Comparison of ENCODE assay signal across 10 cellular contexts in genomic region chr20:50928469-50928868, GRCh38. TPM values are rescaled to one million over a fixed set of nuclear protein-coding genes. Genes with fewer than 3 reads are reported as not detected.
DNase-seq lines count a peak whose midpoint lies in the region; TF ChIP-seq lines count a peak whose summit lies in the region.
"Had no signal": no experiment of that assay in that cellular context is flagged by ENCODE, and none has a peak within 500 bp of the region (broad histone marks: within the 10 kb centered on the region; RNA-seq: fewer than 3 reads in every experiment).

No MANE protein-coding gene starts in this region.

- peaks cover 55% of the 10 kb centered on the region for H3K4me1 Mint-ChIP-seq in neural crest cell

- H4K20me1 ChIP-seq in Loucy (ENCODE audit: insufficient read depth, low read length, poor library complexity, severe bottlenecking) = peaks cover 64% of the 10 kb centered on the region

- H3K4me3 ChIP-seq in Loucy (ENCODE audit: low read length, poor library complexity, severe bottlenecking) (peak overlapping the region; percentile 83), choroid plexus epithelial cell (ENCODE audit: low read depth, low read length) (peak overlapping the region; percentile 84), tibial artery (peak overlapping the region in 1 of 2 donors; percentile 68)

- peak; percentile 35 for DNase-seq in ELF-1 (ENCODE audit: low read depth, low spot score)
- DNase-seq in choroid plexus epithelial cell (ENCODE audit: low read depth) = no peak
- no peak for DNase-seq in neural crest cell (ENCODE audit: low read depth, low spot score)
- DNase-seq in HuH-7.5 (ENCODE audit: low spot score) = no peak
- no peak for DNase-seq in substantia nigra (lab: John Stamatoyannopoulos, UW)
- DNase-seq in cerebellar nuclear complex (lab: John Stamatoyannopoulos, UW) = no peak
- no peak for DNase-seq in tibial artery
- DNase-seq: effector CD8-positive, alpha-beta T cell; SJCRH30 had no signal

- H2AFZ ChIP-seq in Loucy (ENCODE audit: low read length) = no peak overlapping the region

- H3K36me3 Mint-ChIP-seq in neural crest cell (ENCODE audit: low read depth) = peaks cover 29% of the 10 kb centered on the region

- intact Hi-C loops in tibial artery (cut with DNase I; ENCODE audit: low total_unique reads) = loop anchor here (5.0 kb wide), 1 partner anchor 111 kb away; no protein-coding TSS in a partner anchor

- H3K4me2 ChIP-seq in Loucy (ENCODE audit: low read depth, low read length, poor library complexity, severe bottlenecking) = peak overlapping the region; percentile 97

- H3K79me2 ChIP-seq in Loucy (ENCODE audit: insufficient read depth, low read length) = peaks cover 71% of the 10 kb centered on the region

- peak overlapping the region; percentile 100 for H3K4me3 Mint-ChIP-seq in neural crest cell

- H3K9me3 ChIP-seq in Loucy (ENCODE audit: insufficient read depth, low read depth, low read length) = no peaks in the 10 kb centered on the region
- H3K9me3 ChIP-seq in tibial artery = no peaks in the 10 kb centered on the region
- H3K9me3 ChIP-seq: SJCRH30 had no signal

- no peaks in the 10 kb centered on the region for H3K9me2 ChIP-seq in Loucy (replicated peaks; ENCODE audit: low read depth, low read length)

- peak overlapping the region; percentile 30 for H3K9ac ChIP-seq in Loucy (ENCODE audit: low read depth, low read length, poor library complexity, severe bottlenecking)

- peaks cover 9% of the 10 kb centered on the region; the same call in 1 of the 2 replicates for H3F3A ChIP-seq in Loucy (ENCODE audit: low read depth)

- no peak overlapping the region for H3K27ac Mint-ChIP-seq in neural crest cell (ENCODE audit: unreplicated experiment)

- peaks cover 51% of the 10 kb centered on the region for H3K4me1 ChIP-seq in Loucy (ENCODE audit: insufficient read depth, low read length, poor library complexity, severe bottlenecking)
- peaks cover 0 to 59% (median 26%) of the 10 kb centered on the region in 4 donors for H3K4me1 ChIP-seq in tibial artery

- H3K36me3 ChIP-seq in Loucy (ENCODE audit: insufficient read depth, low read length) (peaks cover 12% of the 10 kb centered on the region), tibial artery (peaks cover 0 to 10% (median 2%) of the 10 kb centered on the region in 3 donors)

- H3K27me3 Mint-ChIP-seq in neural crest cell (ENCODE audit: low read depth) = peaks cover 15% of the 10 kb centered on the region

- peaks cover 3% of the 10 kb centered on the region for H3K9me3 Mint-ChIP-seq in neural crest cell

- no peak for TF ChIP-seq CTCF in Loucy (conservative IDR thresholded peaks at IDR 0.05; ENCODE audit: low read length)
- TF ChIP-seq CTCF in choroid plexus epithelial cell (conservative IDR thresholded peaks at IDR 0.05; ENCODE audit: low read depth, low read length) = peak; percentile 5
- no peak for TF ChIP-seq CTCF in neural crest cell (conservative IDR thresholded peaks at IDR 0.05)
- TF ChIP-seq CTCF in tibial artery (IDR thresholded peaks at IDR 0.05) = peak in 1 of 2 experiments; percentile 9

- H3K27ac ChIP-seq in substantia nigra (ENCODE audit: low read depth, low read length, poor library complexity, severe bottlenecking) (no peak overlapping the region), tibial artery (peak overlapping the region in 1 of 2 donors; percentile 23)
- H3K27ac ChIP-seq: SJCRH30 had no signal

- H3K27me3 ChIP-seq in Loucy (ENCODE audit: insufficient read depth, low read length, poor library complexity, severe bottlenecking) = no peaks in the 10 kb centered on the region
- no peaks in the 10 kb centered on the region for H3K27me3 ChIP-seq in tibial artery
- H3K27me3 ChIP-seq: SJCRH30 had no signal

RNA-seq across cellular contexts. Expression of gene ADNP, which starts 2.8 kb away (rescaled TPM):
- 132 and 140 TPM in 2 replicates for total RNA-seq in neural crest cell

RNA-seq across cellular contexts. Expression of gene DPM1, which starts 29.9 kb away (rescaled TPM):
- total RNA-seq in neural crest cell = 42.9 and 48.3 TPM in 2 replicates

RNA-seq across cellular contexts. Expression of gene MOCS3, which starts 30.1 kb away (rescaled TPM):
- total RNA-seq in neural crest cell = 6.1 and 6.5 TPM in 2 replicates
